ENCODE assay signal across 2 cellular contexts in genomic region chr16:68985855-68986254, GRCh38.
A peak's percentile ranks its signal among the peaks of the same experiment; 100 is the strongest.
TF ChIP-seq lines count a peak whose summit lies in the region.

No MANE protein-coding gene starts in this region.

TF ChIP-seq in IMR-90, 13 proteins besides CTCF, POLR2A, EP300 and RAD21:
- TF ChIP-seq RCOR1 (IDR thresholded peaks at IDR 0.05; ENCODE audit: insufficient replicate concordance, low read length) (no peak), MAZ (IDR thresholded peaks at IDR 0.05; ENCODE audit: borderline replicate concordance, low read depth, low read length) (peak; percentile 61; the same call in 1 of the 2 replicates), CEBPB (IDR thresholded peaks at IDR 0.05; ENCODE audit: low read depth, low read length) (peak; percentile 33; the same call in 1 of the 2 replicates), MAFK (IDR thresholded peaks at IDR 0.05; ENCODE audit: low read depth, low read length) (no peak), NFE2L2 (IDR thresholded peaks at IDR 0.05; ENCODE audit: low read depth, low read length) (0 out of 2 replicates have a peak, but pooled peaks have one; percentile 30), USF2 (IDR thresholded peaks at IDR 0.05; ENCODE audit: low read depth, low read length) (no peak), BHLHE40 (IDR thresholded peaks at IDR 0.05; ENCODE audit: low read depth, low read length) (peak; percentile 44), FOS (IDR thresholded peaks at IDR 0.05; ENCODE audit: low read depth, low read length) (peak; percentile 73)

TF ChIP-seq in H1, 55 proteins besides CTCF, POLR2A, EP300 and RAD21:
- TF ChIP-seq SRF (IDR thresholded peaks at IDR 0.05; ENCODE audit: low read depth, low read length), result no peak
- TF ChIP-seq CTBP2 (IDR thresholded peaks at IDR 0.05; ENCODE audit: borderline replicate concordance, insufficient read depth, insufficient read length, low read length), result no peak
- no peak for TF ChIP-seq MAX (IDR thresholded peaks at IDR 0.05)
- no peak for TF ChIP-seq EZH2 (IDR thresholded peaks at IDR 0.05; ENCODE audit: low read depth, low read length, severe bottlenecking)
- TF ChIP-seq TEAD4 (IDR thresholded peaks at IDR 0.05; ENCODE audit: low read depth, low read length), result no peak
- no peak for TF ChIP-seq GTF2F1 (IDR thresholded peaks at IDR 0.05; ENCODE audit: borderline replicate concordance, low read depth, low read length)
- no peak for TF ChIP-seq ATF3 (IDR thresholded peaks at IDR 0.05; ENCODE audit: insufficient read depth, low read depth, low read length)
- TF ChIP-seq ATF2 (IDR thresholded peaks at IDR 0.05; ENCODE audit: low read length), result no peak
- TF ChIP-seq KDM4A (IDR thresholded peaks at IDR 0.05; ENCODE audit: low read depth, low read length, severe bottlenecking), result no peak
- TF ChIP-seq SIRT6 (IDR thresholded peaks at IDR 0.05; ENCODE audit: low read length), result no peak
- no peak for TF ChIP-seq TBP (IDR thresholded peaks at IDR 0.05; ENCODE audit: low read depth, low read length)
- TF ChIP-seq BACH1 (IDR thresholded peaks at IDR 0.05; ENCODE audit: low read length), result no peak
- no peak for TF ChIP-seq E2F6 (IDR thresholded peaks at IDR 0.05)
- TF ChIP-seq SUZ12 (IDR thresholded peaks at IDR 0.05; ENCODE audit: low read length), result no peak
